In the genomic region with DNA sequence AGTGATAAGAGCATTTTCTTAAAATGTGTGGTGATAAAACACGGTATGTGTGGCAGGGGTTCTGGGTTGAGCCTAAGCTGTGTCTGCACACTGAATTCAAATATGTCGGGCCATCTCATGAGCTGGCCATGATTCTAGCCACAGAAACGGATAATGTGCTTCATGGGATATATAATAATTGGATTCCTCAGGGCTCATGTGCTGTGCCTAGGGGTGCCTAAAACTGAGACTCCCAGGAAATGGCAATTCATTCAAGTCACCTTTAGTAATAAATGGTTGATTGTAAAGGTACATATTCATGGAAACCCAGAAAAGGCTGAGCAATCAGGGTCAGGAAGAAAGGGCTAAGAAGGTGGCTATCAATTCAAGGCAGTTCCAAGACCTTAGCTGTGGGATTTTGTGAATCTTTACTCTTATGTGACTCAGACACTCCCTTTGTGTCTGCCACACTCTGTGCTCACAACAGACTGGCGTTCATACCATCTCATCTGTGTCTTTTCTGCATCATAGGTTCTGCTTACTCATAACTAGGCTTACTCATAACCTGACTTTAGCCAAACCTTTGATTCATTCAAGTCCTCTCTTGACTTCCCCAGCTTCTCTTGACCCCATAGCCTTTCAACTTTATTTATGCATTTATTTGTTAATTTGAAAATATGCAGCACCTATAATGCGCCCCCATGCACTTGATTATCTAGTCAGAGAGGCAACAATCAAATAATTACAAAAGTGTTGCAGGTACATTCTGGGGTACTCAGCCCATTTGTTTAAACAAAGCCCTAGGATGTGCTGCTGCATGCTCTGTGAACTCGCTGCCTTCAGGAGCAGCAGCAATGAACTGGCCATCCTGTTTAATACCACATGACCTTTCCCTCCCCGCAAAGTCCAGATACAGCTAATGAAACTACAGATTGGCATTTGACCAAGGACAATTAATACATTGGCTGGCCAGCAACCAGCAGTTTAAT, we compare ENCODE assay signal across 9 cellular contexts. TPM values are rescaled to one million over a fixed set of nuclear protein-coding genes. Genes with fewer than 3 reads are reported as not detected.
DNase-seq lines count a peak whose midpoint lies in the region; ATAC-seq and TF ChIP-seq lines count a peak whose summit lies in the region.
"Had no signal": no experiment of that assay in that cellular context is flagged by ENCODE, and none has a peak within 500 bp of the region (broad histone marks: within the 10 kb centered on the region; RNA-seq: fewer than 3 reads in every experiment).

No MANE protein-coding gene starts in this region.

- H3K4me3 ChIP-seq in astrocyte of the spinal cord (ENCODE audit: low read depth, low read length): no peak overlapping the region
- H3K4me3 ChIP-seq: thyroid gland had no signal

- H3K27ac Mint-ChIP-seq in immature natural killer cell: no peak overlapping the region

- no peaks in the 10 kb centered on the region for H3K4me1 Mint-ChIP-seq in immature natural killer cell

- H3K4me3 Mint-ChIP-seq in immature natural killer cell: no peak overlapping the region

- TF ChIP-seq CTCF in astrocyte of the spinal cord (IDR thresholded peaks at IDR 0.05; ENCODE audit: low read depth, low read length): no peak

- DNase-seq in COLO829 (ENCODE audit: low spot score) (peak; percentile 77), astrocyte of the spinal cord (ENCODE audit: low read depth, low spot score) (peak; percentile 92), KG1 (lab: John Stamatoyannopoulos, UW) (no peak), immature natural killer cell (no peak)
- peak; percentile 8 for DNase-seq in stimulated activated naive CD8-positive, alpha-beta T cell treated with anti-CD3 and anti-CD28 coated beads, Interleukin-15, Interleukin-2, amounts not matched to agents 100 U/mL and 50 U/mL, for 24 hours
- no peak for DNase-seq in activated CD8-positive, alpha-beta memory T cell treated with anti-CD3 and anti-CD28 coated beads, Interleukin-2, amount 50 U/mL, for 48 hours

- H3K27me3 Mint-ChIP-seq in immature natural killer cell (ENCODE audit: low read depth in 3 of 3): peaks cover 3 to 7% (median 4%) of the 10 kb centered on the region in 3 donors

- no peaks in the 10 kb centered on the region for H3K9me3 Mint-ChIP-seq in immature natural killer cell

- no peaks in the 10 kb centered on the region for H3K36me3 Mint-ChIP-seq in immature natural killer cell

- in situ Hi-C loops in astrocyte of the spinal cord (cut with HindIII; ENCODE audit: low sequenced_read_pairs): no loop called here

- ATAC-seq in GM19397 (IDR thresholded peaks at IDR 0.05; ENCODE audit: unreplicated experiment) (peak; percentile 79), HG03280 (IDR thresholded peaks at IDR 0.05; ENCODE audit: unreplicated experiment) (peak; percentile 94)
- peak; percentile 99 for ATAC-seq in stimulated activated naive CD8-positive, alpha-beta T cell treated with anti-CD3 and anti-CD28 coated beads, Interleukin-15, Interleukin-2, amounts not matched to agents 100 U/mL and 50 U/mL, for 24 hours

RNA-seq across cellular contexts. Expression of a gene that starts 28.4 kb away (rescaled TPM):
- polyA plus RNA-seq in immature natural killer cell: 1 to 10 TPM in 2 of 3 donors, under 1 TPM in 1; 0.30 to 5.1 (median 4.5) TPM

Comparison
In these comparisons a context has a peak if more than half of its experiments do, and no peak if none do; other contexts are left out.
1. DNase-seq: peak in COLO829 (single experiment), astrocyte of the spinal cord (single experiment) and stimulated activated naive CD8-positive, alpha-beta T cell treated with anti-CD3 and anti-CD28 coated beads, Interleukin-15, Interleukin-2, amounts not matched to agents 100 U/mL and 50 U/mL, for 24 hours (single experiment); none in KG1 (single experiment), activated CD8-positive, alpha-beta memory T cell treated with anti-CD3 and anti-CD28 coated beads, Interleukin-2, amount 50 U/mL, for 48 hours (single experiment) and immature natural killer cell (0 of 3).
2. Peak in every context shown above with its lines, with median percentiles within 50 percentile points of each other: ATAC-seq.